In genomic region chr18:3966985-3967856, GRCh38 we compare ENCODE assay signal across 14 cellular contexts.
DNase-seq lines count a peak whose midpoint lies in the region; ATAC-seq, FAIRE-seq and TF ChIP-seq lines count a peak whose summit lies in the region.
"Had no signal": no experiment of that assay in that cellular context is flagged by ENCODE, and none has a peak within 500 bp of the region (broad histone marks: within the 10 kb centered on the region; RNA-seq: fewer than 3 reads in every experiment).

No MANE protein-coding gene starts in this region.

- no peaks in the 10 kb centered on the region for H3K27me3 ChIP-seq in heart right ventricle
- H3K27me3 ChIP-seq: colonic mucosa had no signal

- peak; percentile 39 for DNase-seq in NCI-H146 (lab: John Stamatoyannopoulos, UW)
- DNase-seq in NCI-H146 treated with DMSO at 0.1 percent for 48 hours (lab: John Stamatoyannopoulos, UW; ENCODE audit: unreplicated experiment), result no peak
- peak; percentile 1 for DNase-seq in RKO (ENCODE audit: low spot score)
- DNase-seq in heart right ventricle, result peak in 1 of 2 donors; percentile 53
- peak; percentile 81 for DNase-seq in urothelium cell line (ENCODE audit: low spot score)
- DNase-seq in T-helper 9 cell, result no peak
- DNase-seq in GM19239 (ENCODE audit: insufficient read length, low spot score), result no peak
- no peak for DNase-seq in NCI-H2081 (lab: John Stamatoyannopoulos, UW)
- DNase-seq: 8988T, colonic mucosa, hippocampal formation, naive B cell, NCI-H1048 had no signal

- peak in 1 of 9 donors; percentile 5 for TF ChIP-seq CTCF in heart right ventricle (IDR thresholded peaks at IDR 0.05)

- WGBS in heart right ventricle, 2 donors, result 32 to 48% methylated on average over 5 of the region's 5 CpGs

- H3K4me3 ChIP-seq in heart right ventricle, result no peak overlapping the region
- H3K4me3 ChIP-seq: colonic mucosa had no signal

- H3K9me3 ChIP-seq in heart right ventricle, result no peaks in the 10 kb centered on the region
- H3K9me3 ChIP-seq: colonic mucosa had no signal

- H3K4me1 ChIP-seq in heart right ventricle, result peaks cover 0 to 29% (median 4%) of the 10 kb centered on the region in 9 donors
- H3K4me1 ChIP-seq: colonic mucosa had no signal

- intact Hi-C loops in heart right ventricle (cut with DNase I), result loop anchor here in 3 of 10 donors (5.0 to 10.0 kb wide), 2 partner anchors 92 to 95 kb away; no protein-coding TSS in a partner anchor

- FAIRE-seq in urothelium cell line (lab: Jason Lieb, UNC) (peak; percentile 98), GM19239 (lab: Jason Lieb, UNC) (no peak)

- no peaks in the 10 kb centered on the region for H3K36me3 ChIP-seq in heart right ventricle
- H3K36me3 ChIP-seq: colonic mucosa had no signal

- ATAC-seq in heart right ventricle, result peak; percentile 72 to 97 (median 92)
- ATAC-seq: activated T-helper 17 cell treated with anti-CD3 and anti-CD28 coated beads, Interleukin-2, amount 50 U/mL, for 72 hours had no signal

- peak overlapping the region in 7 of 10 donors; percentile 28 to 84 (median 72) for H3K27ac ChIP-seq in heart right ventricle
- H3K27ac ChIP-seq: colonic mucosa had no signal

Comparison
In these comparisons a context has a peak if more than half of its experiments do, and no peak if none do; other contexts are left out.
1. DNase-seq: peak in NCI-H146 (single experiment), RKO (single experiment) and urothelium cell line (single experiment); none in NCI-H146 treated with DMSO at 0.1 percent for 48 hours (single experiment), T-helper 9 cell (single experiment), GM19239 (single experiment) and NCI-H2081 (0 of 2).